ENCODE assay signal across 1 cellular context in genomic region chr18:77108001-77108692, GRCh38.
TF ChIP-seq lines count a peak whose summit lies in the region.

No MANE protein-coding gene starts in this region.

TF ChIP-seq in IMR-90, 13 proteins besides CTCF, POLR2A, EP300 and RAD21 (continued from another document):
- TF ChIP-seq ELK1 (IDR thresholded peaks at IDR 0.05; ENCODE audit: borderline replicate concordance, low read depth, low read length): no peak
TF ChIP-seq in IMR-90: peak in this region for 5.
